In the genomic region with DNA sequence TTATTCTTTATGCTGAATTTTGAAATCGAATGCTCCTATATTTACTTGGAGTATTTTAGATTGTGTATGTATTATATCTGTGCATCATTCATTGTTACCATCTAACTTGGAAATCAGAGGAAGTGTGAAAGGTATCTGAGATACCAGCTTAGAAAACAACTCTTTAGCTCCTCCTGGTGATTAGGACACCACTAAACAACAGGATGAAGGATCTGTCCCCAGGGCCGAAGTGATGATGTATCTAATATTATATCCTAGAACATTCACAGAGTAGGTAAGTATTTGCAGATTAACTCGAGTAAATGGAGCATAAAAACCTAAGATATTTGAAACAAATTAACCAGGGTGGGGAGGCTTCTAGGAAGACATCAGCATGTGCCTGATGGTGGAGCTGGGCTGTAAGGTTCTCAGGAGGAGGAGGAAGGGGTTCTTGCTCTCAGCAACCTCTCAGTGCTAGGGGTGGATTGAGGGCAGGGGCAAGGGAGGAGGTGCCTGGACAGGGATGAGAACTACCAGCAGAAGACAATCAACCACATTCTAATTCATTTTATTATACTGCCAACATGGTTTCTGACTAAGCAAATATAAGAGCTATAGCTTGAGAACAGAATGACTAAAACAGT, we compare ENCODE assay signal across 8 cellular contexts. TPM values are rescaled to one million over a fixed set of nuclear protein-coding genes. Genes with fewer than 3 reads are reported as not detected.
DNase-seq lines count a peak whose midpoint lies in the region; ATAC-seq, FAIRE-seq and TF ChIP-seq lines count a peak whose summit lies in the region.

No MANE protein-coding gene starts in this region.

- peak; percentile 33 for DNase-seq in NCI-H1092 treated with DMSO at 0.1 percent for 48 hours (lab: John Stamatoyannopoulos, UW)
- no peak for DNase-seq in NCI-H1092 (lab: John Stamatoyannopoulos, UW)
- DNase-seq in HTR-8/SVneo (ENCODE audit: insufficient read length, low spot score): peak; percentile 61
- peak in 1 of 2 donors; percentile 55 for DNase-seq in foreskin keratinocyte
- no peak for DNase-seq in stimulated activated naive B cell treated with anti-CD40 and anti-IgM and Interleukin-4, amounts not matched to agents 10 μg/mL and 1 μg/mL and 100 μg/mL, for 72 hours
- no peak for DNase-seq in AG08395 (ENCODE audit: low spot score)

- no peak overlapping the region for H3K27ac ChIP-seq in foreskin keratinocyte

- peak; percentile 82 for TF ChIP-seq CTCF in foreskin keratinocyte (conservative IDR thresholded peaks at IDR 0.05)

- no peak for FAIRE-seq in HTR-8/SVneo (lab: Jason Lieb, UNC)

- H3K27me3 ChIP-seq in foreskin keratinocyte: no peaks in the 10 kb centered on the region

- no peaks in the 10 kb centered on the region for H3K27me3 Mint-ChIP-seq in T-helper 1 cell treated with Interleukin-12 subunit alpha and Interleukin-12 subunit beta and Interleukin-4 antibody, amounts not matched to agents 30 μg/mL and 1 μg/mL, for 36 hours (ENCODE audit: low read depth)
- H3K27me3 Mint-ChIP-seq in stimulated activated naive B cell treated with anti-CD40 and anti-IgM and Interleukin-4, amounts not matched to agents 10 μg/mL and 1 μg/mL and 100 μg/mL, for 72 hours: no peaks in the 10 kb centered on the region

- H3K4me1 ChIP-seq in foreskin keratinocyte: peaks cover 10% of the 10 kb centered on the region

- peaks cover 47% of the 10 kb centered on the region for H3K4me1 Mint-ChIP-seq in T-helper 1 cell treated with Interleukin-12 subunit alpha and Interleukin-12 subunit beta and Interleukin-4 antibody, amounts not matched to agents 30 μg/mL and 1 μg/mL, for 36 hours (ENCODE audit: low read depth)
- peaks cover 29 to 44% of the 10 kb centered on the region in 2 donors for H3K4me1 Mint-ChIP-seq in stimulated activated naive B cell treated with anti-CD40 and anti-IgM and Interleukin-4, amounts not matched to agents 10 μg/mL and 1 μg/mL and 100 μg/mL, for 72 hours

- ATAC-seq in foreskin keratinocyte: no peak
- ATAC-seq in stimulated activated naive B cell treated with anti-CD40 and anti-IgM and Interleukin-4, amounts not matched to agents 10 μg/mL and 1 μg/mL and 100 μg/mL, for 72 hours (replicated peaks): no peak
- no peak for ATAC-seq in HG02852 (IDR thresholded peaks at IDR 0.05; ENCODE audit: unreplicated experiment)

- no peaks in the 10 kb centered on the region for H3K9me3 Mint-ChIP-seq in T-helper 1 cell treated with Interleukin-12 subunit alpha and Interleukin-12 subunit beta and Interleukin-4 antibody, amounts not matched to agents 30 μg/mL and 1 μg/mL, for 36 hours
- no peaks in the 10 kb centered on the region for H3K9me3 Mint-ChIP-seq in stimulated activated naive B cell treated with anti-CD40 and anti-IgM and Interleukin-4, amounts not matched to agents 10 μg/mL and 1 μg/mL and 100 μg/mL, for 72 hours

- H3K4me3 Mint-ChIP-seq in T-helper 1 cell treated with Interleukin-12 subunit alpha and Interleukin-12 subunit beta and Interleukin-4 antibody, amounts not matched to agents 30 μg/mL and 1 μg/mL, for 36 hours: peak overlapping the region; percentile 89
- H3K4me3 Mint-ChIP-seq in stimulated activated naive B cell treated with anti-CD40 and anti-IgM and Interleukin-4, amounts not matched to agents 10 μg/mL and 1 μg/mL and 100 μg/mL, for 72 hours: peak overlapping the region; percentile 36 to 96

- H3K27ac Mint-ChIP-seq in T-helper 1 cell treated with Interleukin-12 subunit alpha and Interleukin-12 subunit beta and Interleukin-4 antibody, amounts not matched to agents 30 μg/mL and 1 μg/mL, for 36 hours: peak overlapping the region; percentile 13
- H3K27ac Mint-ChIP-seq in stimulated activated naive B cell treated with anti-CD40 and anti-IgM and Interleukin-4, amounts not matched to agents 10 μg/mL and 1 μg/mL and 100 μg/mL, for 72 hours: peak overlapping the region; percentile 98

- H3K36me3 Mint-ChIP-seq in T-helper 1 cell treated with Interleukin-12 subunit alpha and Interleukin-12 subunit beta and Interleukin-4 antibody, amounts not matched to agents 30 μg/mL and 1 μg/mL, for 36 hours (ENCODE audit: low read depth): peaks cover 9% of the 10 kb centered on the region
- H3K36me3 Mint-ChIP-seq in stimulated activated naive B cell treated with anti-CD40 and anti-IgM and Interleukin-4, amounts not matched to agents 10 μg/mL and 1 μg/mL and 100 μg/mL, for 72 hours: peaks cover 21 to 24% of the 10 kb centered on the region in 2 donors

RNA-seq across cellular contexts. Expression of a gene that starts 2.6 kb away (rescaled TPM):
- 10.5 and 10.7 TPM in 2 replicates for total RNA-seq in foreskin keratinocyte
- 8.4 and 8.6 TPM in 2 replicates for polyA plus RNA-seq in foreskin keratinocyte

Comparison
In these comparisons a context has a peak if more than half of its experiments do, and no peak if none do; other contexts are left out.
1. DNase-seq: peak in NCI-H1092 treated with DMSO at 0.1 percent for 48 hours (single experiment) and HTR-8/SVneo (single experiment); none in NCI-H1092 (single experiment), stimulated activated naive B cell treated with anti-CD40 and anti-IgM and Interleukin-4, amounts not matched to agents 10 μg/mL and 1 μg/mL and 100 μg/mL, for 72 hours (single experiment) and AG08395 (single experiment).